ENCODE assay signal across 11 cellular contexts in genomic region chr3:123385981-123386380, GRCh38.
DNase-seq lines count a peak whose midpoint lies in the region; ATAC-seq, FAIRE-seq and TF ChIP-seq lines count a peak whose summit lies in the region.
"Had no signal": no experiment of that assay in that cellular context is flagged by ENCODE, and none has a peak within 500 bp of the region (broad histone marks: within the 10 kb centered on the region; RNA-seq: fewer than 3 reads in every experiment).

No MANE protein-coding gene starts in this region.

- TF ChIP-seq RAD21 in liver (IDR thresholded peaks at IDR 0.05) (no peak), HepG2 (CRISPR knock-in tag; IDR thresholded peaks at IDR 0.05) (no peak)

- peak overlapping the region; percentile 19 to 56 for H3K27ac ChIP-seq in liver (ENCODE audit: low read depth in 1 of 2, low read length in 2 of 2)
- H3K27ac ChIP-seq in HepG2 (ENCODE audit: extremely low read length, insufficient read depth, low read length): no peak overlapping the region
- peak overlapping the region; percentile 88 to 92 for H3K27ac ChIP-seq in aorta (ENCODE audit: low read depth in 1 of 2, low read length in 2 of 2)

- H3K9me3 ChIP-seq in liver (ENCODE audit: control insufficient read depth in 4 of 4, low read length in 3 of 4) (no peaks in the 10 kb centered on the region), HepG2 (ENCODE audit: low read length) (no peaks in the 10 kb centered on the region), aorta (ENCODE audit: control insufficient read depth, low read length) (no peaks in the 10 kb centered on the region)

- ATAC-seq in HepG2: no peak
- ATAC-seq in aorta (ENCODE audit: low FRiP score): peak; percentile 37
- no peak for ATAC-seq in HG03196 (IDR thresholded peaks at IDR 0.05; ENCODE audit: unreplicated experiment)
- no peak for ATAC-seq in GM18519 (IDR thresholded peaks at IDR 0.05; ENCODE audit: low FRiP score, unreplicated experiment)

- H3K27me3 ChIP-seq in liver (ENCODE audit: control insufficient read depth in 4 of 4, insufficient read depth in 4 of 4, low read length in 3 of 4) (no peaks in the 10 kb centered on the region), HepG2 (ENCODE audit: control insufficient read depth in 1 of 2, insufficient read depth in 2 of 2, low read length in 2 of 2) (peaks cover 6 to 43% of the 10 kb centered on the region in 2 experiments; a peak in 3 of 5 replicates), aorta (ENCODE audit: control insufficient read depth in 1 of 2, insufficient read depth in 2 of 2, low read length in 1 of 2) (no peaks in the 10 kb centered on the region)

- H4K20me1 ChIP-seq in HepG2 (ENCODE audit: insufficient read depth, low read length): no peaks in the 10 kb centered on the region

- H3K36me3 ChIP-seq in liver (ENCODE audit: control insufficient read depth in 4 of 4, insufficient read depth in 3 of 4, low read depth in 1 of 4, low read length in 3 of 4) (no peaks in the 10 kb centered on the region), HepG2 (replicated peaks in 1 of 2; ENCODE audit: control insufficient read depth in 1 of 2, insufficient read depth in 2 of 2, low read length in 2 of 2) (no peaks in the 10 kb centered on the region), aorta (ENCODE audit: control insufficient read depth in 1 of 2, insufficient read depth in 2 of 2, low read length in 1 of 2) (no peaks in the 10 kb centered on the region)

- H3K9ac ChIP-seq in liver (ENCODE audit: low read depth in 1 of 2, low read length in 2 of 2): no peak overlapping the region
- H3K9ac ChIP-seq in HepG2 (ENCODE audit: insufficient read depth, low read depth, low read length): no peak overlapping the region

- H3K4me1 Mint-ChIP-seq in mesothelial cell of epicardium: peaks cover 47% of the 10 kb centered on the region

- BruUV-seq in HepG2 (replicated peaks; lab: Mats Ljungman, UMichigan): no TSS peak

- H3K27ac Mint-ChIP-seq in mesothelial cell of epicardium: peak overlapping the region; percentile 82

- H3K4me3 ChIP-seq in liver (ENCODE audit: low read depth in 1 of 3, low read length in 3 of 3) (no peak overlapping the region), HepG2 (replicated peaks in 1 of 3; ENCODE audit: insufficient read depth in 1 of 3, low read depth in 2 of 3, low read length in 3 of 3) (no peak overlapping the region), aorta (ENCODE audit: low read length in 2 of 2) (no peak overlapping the region)

- no peak overlapping the region for H2AFZ ChIP-seq in HepG2 (ENCODE audit: low read length)

- H3K79me2 ChIP-seq in HepG2 (ENCODE audit: insufficient read depth, low read length): no peaks in the 10 kb centered on the region

- TF ChIP-seq POLR2A in HepG2 (IDR thresholded peaks at IDR 0.05; ENCODE audit: insufficient read depth in 1 of 2, low read depth in 2 of 2, low read length in 2 of 2): no peak

- no peak overlapping the region for H3K4me2 ChIP-seq in HepG2 (ENCODE audit: low read depth, low read length)

- peaks cover 0 to 5% (median 0%) of the 10 kb centered on the region in 4 donors for H3K4me1 ChIP-seq in liver (ENCODE audit: control insufficient read depth in 4 of 4, insufficient read depth in 4 of 4, low read length in 3 of 4)
- H3K4me1 ChIP-seq in HepG2 (ENCODE audit: insufficient read depth, low read length): no peaks in the 10 kb centered on the region
- H3K4me1 ChIP-seq in aorta (ENCODE audit: control insufficient read depth in 1 of 2, insufficient read depth in 2 of 2, low read length in 2 of 2): peaks cover 0 to 1% of the 10 kb centered on the region in 2 donors

- POLR2A ChIA-PET in HepG2 (lab: Yijun Ruan, JAX): no interaction called here

- no peak for TF ChIP-seq CTCF in liver (IDR thresholded peaks at IDR 0.05; ENCODE audit: low read depth, low read length, missing input control)
- no peak for TF ChIP-seq CTCF in HepG2 (CRISPR knock-in tag; IDR thresholded peaks at IDR 0.05)
- no peak for TF ChIP-seq CTCF in mesothelial cell of epicardium (IDR thresholded peaks at IDR 0.05; ENCODE audit: unreplicated experiment)

- intact Hi-C loops in HepG2 (cut with micrococcal nuclease; ENCODE audit: unreplicated experiment): no loop called here
- intact Hi-C loops in aorta (cut with DNase I): loop anchor here in 1 of 2 donors (5.0 kb wide), 1 partner anchor 61 kb away; the partner anchor contains the start of gene ADCY5

- whole genome bisulfite sequencing in liver: 67% methylated on average over 8 of the region's 8 CpGs
- 89% methylated on average over 3 of the region's 8 CpGs for WGBS in HepG2 (ENCODE audit: low lambda C conversion rate)
- 14 to 21% methylated on average over 8 of the region's 8 CpGs for WGBS in aorta, 2 donors

- in situ Hi-C loops in HepG2 (cut with HindIII; ENCODE audit: extremely low pct_ligation_motif_present, low pct_unique_long_range_greater_than_20kb): no loop called here

- DNase-seq in HepG2 (ENCODE audit: low spot score) (no peak), cerebellum (ENCODE audit: low spot score) (peak; percentile 26), mesothelial cell of epicardium (ENCODE audit: low spot score in 2 of 2, unreplicated experiment in 2 of 2) (no peak), aorta (peak; percentile 78 to 89), globus pallidus (ENCODE audit: low spot score) (no peak)
- DNase-seq: NCI-H345, SW 1271 had no signal

- CTCF ChIA-PET in HepG2 (lab: Yijun Ruan, JAX; ENCODE audit: low intra/inter-chr PET ratio, low total read pairs): no interaction called here

- TF ChIP-seq EP300 in HepG2 (IDR thresholded peaks at IDR 0.05; ENCODE audit: low read depth in 2 of 2, low read length in 2 of 2) (no peak), HepG2 (CRISPR knock-in tag; IDR thresholded peaks at IDR 0.05; ENCODE audit: borderline replicate concordance) (no peak)

- H3K27me3 Mint-ChIP-seq in mesothelial cell of epicardium (ENCODE audit: low read depth): peaks cover 63% of the 10 kb centered on the region

- no peaks in the 10 kb centered on the region for H3K9me3 Mint-ChIP-seq in mesothelial cell of epicardium

- H3K4me3 Mint-ChIP-seq in mesothelial cell of epicardium: no peak overlapping the region

- no peak for FAIRE-seq in HepG2 (lab: Jason Lieb, UNC)
- FAIRE-seq: GM19239 had no signal

- no peaks in the 10 kb centered on the region for H3K36me3 Mint-ChIP-seq in mesothelial cell of epicardium

TF ChIP-seq in liver, 16 proteins besides CTCF, POLR2A, EP300 and RAD21:
- TF ChIP-seq ZBTB33 (IDR thresholded peaks at IDR 0.05) (no peak), JUND (IDR thresholded peaks at IDR 0.05) (peak in 1 of 2 donors; percentile 12)

TF ChIP-seq in HepG2, 621 proteins besides CTCF, POLR2A, EP300 and RAD21 (continues in another document):
- TF ChIP-seq ZNF138 (CRISPR knock-in tag; IDR thresholded peaks at IDR 0.05; ENCODE audit: low read depth): no peak
- no peak for TF ChIP-seq CSRNP1 (CRISPR knock-in tag; IDR thresholded peaks at IDR 0.05)
- TF ChIP-seq ZNF749 (CRISPR knock-in tag; IDR thresholded peaks at IDR 0.05; ENCODE audit: borderline replicate concordance): no peak
- no peak for TF ChIP-seq ZNF740 (CRISPR knock-in tag; IDR thresholded peaks at IDR 0.05)
- no peak for TF ChIP-seq KAT2B (IDR thresholded peaks at IDR 0.05; ENCODE audit: borderline replicate concordance, low read depth, low read length)
- TF ChIP-seq SIX1 (CRISPR knock-in tag; IDR thresholded peaks at IDR 0.05; ENCODE audit: borderline replicate concordance): no peak
- TF ChIP-seq TSC22D2 (CRISPR knock-in tag; IDR thresholded peaks at IDR 0.05; ENCODE audit: borderline replicate concordance): no peak
- TF ChIP-seq ZNF556 (CRISPR knock-in tag; IDR thresholded peaks at IDR 0.05; ENCODE audit: borderline replicate concordance): no peak
- TF ChIP-seq AFF4 (CRISPR knock-in tag; IDR thresholded peaks at IDR 0.05): no peak
- no peak for TF ChIP-seq ZNF567 (CRISPR knock-in tag; IDR thresholded peaks at IDR 0.05; ENCODE audit: borderline replicate concordance)

Comparison
In these comparisons a context has a peak if more than half of its experiments do, and no peak if none do; other contexts are left out.
1. DNase-seq: peak in cerebellum (single experiment) and aorta (2 of 2); none in HepG2 (single experiment), mesothelial cell of epicardium (0 of 2) and globus pallidus (single experiment).